Comparison of ENCODE assay signal across 12 cellular contexts in genomic region chr3:168888781-168889180, GRCh38.
"Had no signal": no experiment of that assay in that cellular context is flagged by ENCODE, and none has a peak within 500 bp of the region (broad histone marks: within the 10 kb centered on the region; RNA-seq: fewer than 3 reads in every experiment).

No MANE protein-coding gene starts in this region.

- ATAC-seq: effector memory CD8-positive, alpha-beta T cell; heart left ventricle; mucosa of descending colon; naive thymus-derived CD8-positive, alpha-beta T cell had no signal

- H3K27me3 ChIP-seq: heart left ventricle, neutrophil had no signal

- DNase-seq: effector memory CD8-positive, alpha-beta T cell; erythroblast; heart left ventricle; hippocampal formation; mucosa of descending colon; naive thymus-derived CD8-positive, alpha-beta T cell; posterior cingulate gyrus; stimulated activated CD4-positive, alpha-beta T cell treated with anti-CD3 and anti-CD28 coated beads, Interleukin-2, amount 100 ng/mL, for 48 hours; stimulated activated naive CD4-positive, alpha-beta T cell treated with Interleukin-2 at 50 U/mL for 16 hours; trophoblast cell had no signal

- H3K27ac ChIP-seq: heart left ventricle, neutrophil had no signal

- FAIRE-seq: frontal cortex had no signal
